In genomic region chr19:18090545-18091216, GRCh38 we compare ENCODE assay signal across 10 cellular contexts. TPM values are rescaled to one million over a fixed set of nuclear protein-coding genes. Genes with fewer than 3 reads are reported as not detected.
DNase-seq lines count a peak whose midpoint lies in the region; ATAC-seq and TF ChIP-seq lines count a peak whose summit lies in the region.
"Had no signal": no experiment of that assay in that cellular context is flagged by ENCODE, and none has a peak within 500 bp of the region (broad histone marks: within the 10 kb centered on the region; RNA-seq: fewer than 3 reads in every experiment).

No MANE protein-coding gene starts in this region.

- peak overlapping the region; percentile 57 for H3K4me3 Mint-ChIP-seq in activated CD4-positive, alpha-beta T cell treated with anti-CD3 and anti-CD28 coated beads for 36 hours
- peak overlapping the region; percentile 36 for H3K4me3 Mint-ChIP-seq in activated naive CD8-positive, alpha-beta T cell treated with anti-CD3 and anti-CD28 coated beads for 36 hours
- H3K4me3 Mint-ChIP-seq in stimulated activated naive CD8-positive, alpha-beta T cell treated with anti-CD3 and anti-CD28 coated beads, Interleukin-15, amount 100 ng/mL, for 72 hours: peak overlapping the region; percentile 68 to 78

- no peak overlapping the region for H3K4me3 ChIP-seq in foreskin fibroblast (ENCODE audit: low read depth in 1 of 2, low read length in 2 of 2)
- H3K4me3 ChIP-seq: body of pancreas had no signal

- CTCF ChIA-PET in activated CD4-positive, alpha-beta T cell treated with anti-CD3 and anti-CD28 coated beads for 36 hours (lab: Charles Lee): interaction anchor here (0.6 to 2.1 kb wide), 6 partner anchors 18 to 231 kb away, joined by 3 to 6 read pairs (median 4); partner anchors contain the start of genes ARRDC2 and MPV17L2

- H3K27me3 Mint-ChIP-seq in activated CD4-positive, alpha-beta T cell treated with anti-CD3 and anti-CD28 coated beads for 36 hours: no peaks in the 10 kb centered on the region
- H3K27me3 Mint-ChIP-seq in activated naive CD8-positive, alpha-beta T cell treated with anti-CD3 and anti-CD28 coated beads for 36 hours: no peaks in the 10 kb centered on the region
- no peaks in the 10 kb centered on the region for H3K27me3 Mint-ChIP-seq in stimulated activated naive CD8-positive, alpha-beta T cell treated with anti-CD3 and anti-CD28 coated beads, Interleukin-15, amount 100 ng/mL, for 72 hours

- TF ChIP-seq CTCF in foreskin fibroblast (IDR thresholded peaks at IDR 0.05; ENCODE audit: low read depth, low read length): no peak

- POLR2A ChIA-PET in activated CD4-positive, alpha-beta T cell treated with anti-CD3 and anti-CD28 coated beads for 36 hours (lab: Charles Lee): interaction anchor here (1.3 kb wide), 1 partner anchor 18 kb away, joined by 4 read pairs; no protein-coding TSS in a partner anchor

- peak; percentile 32 for DNase-seq in activated CD4-positive, alpha-beta T cell treated with anti-CD3 and anti-CD28 coated beads for 36 hours
- no peak for DNase-seq in activated CD4-positive, alpha-beta T cell treated with anti-CD3 and anti-CD28 coated beads, Interleukin-2, amount 50 U/mL, for 1 hour
- DNase-seq in activated naive CD8-positive, alpha-beta T cell treated with anti-CD3 and anti-CD28 coated beads for 36 hours: no peak
- DNase-seq in foreskin fibroblast: peak; percentile 31 to 59
- DNase-seq in stimulated activated naive CD8-positive, alpha-beta T cell treated with anti-CD3 and anti-CD28 coated beads, Interleukin-15, amount 100 ng/mL, for 72 hours: no peak
- DNase-seq in posterior cingulate gyrus: no peak
- no peak for DNase-seq in OCI-M1 (lab: John Stamatoyannopoulos, UW)
- no peak for DNase-seq in activated CD4-positive, CD25-positive, alpha-beta regulatory T cell (lab: John Stamatoyannopoulos, UW)
- DNase-seq: NCI-H2081 had no signal

- no peaks in the 10 kb centered on the region for H3K36me3 Mint-ChIP-seq in activated CD4-positive, alpha-beta T cell treated with anti-CD3 and anti-CD28 coated beads for 36 hours (ENCODE audit: low read depth)
- H3K36me3 Mint-ChIP-seq in activated naive CD8-positive, alpha-beta T cell treated with anti-CD3 and anti-CD28 coated beads for 36 hours: no peaks in the 10 kb centered on the region

- H3K4me1 Mint-ChIP-seq in activated CD4-positive, alpha-beta T cell treated with anti-CD3 and anti-CD28 coated beads for 36 hours: peaks cover 65% of the 10 kb centered on the region
- peaks cover 55% of the 10 kb centered on the region for H3K4me1 Mint-ChIP-seq in activated naive CD8-positive, alpha-beta T cell treated with anti-CD3 and anti-CD28 coated beads for 36 hours
- H3K4me1 Mint-ChIP-seq in stimulated activated naive CD8-positive, alpha-beta T cell treated with anti-CD3 and anti-CD28 coated beads, Interleukin-15, amount 100 ng/mL, for 72 hours: peaks cover 76% of the 10 kb centered on the region

- intact Hi-C loops in activated CD4-positive, alpha-beta T cell treated with anti-CD3 and anti-CD28 coated beads for 36 hours (cut with DNase I, micrococcal nuclease): loop anchor here in 1 of 2 experiments (2.0 to 5.0 kb wide), 2 partner anchors 142 to 202 kb away; no protein-coding TSS in a partner anchor
- intact Hi-C loops in posterior cingulate gyrus (cut with DNase I): no loop called here

- H3K9me3 Mint-ChIP-seq in activated CD4-positive, alpha-beta T cell treated with anti-CD3 and anti-CD28 coated beads for 36 hours (ENCODE audit: low read depth): no peaks in the 10 kb centered on the region
- no peaks in the 10 kb centered on the region for H3K9me3 Mint-ChIP-seq in activated naive CD8-positive, alpha-beta T cell treated with anti-CD3 and anti-CD28 coated beads for 36 hours
- H3K9me3 Mint-ChIP-seq in stimulated activated naive CD8-positive, alpha-beta T cell treated with anti-CD3 and anti-CD28 coated beads, Interleukin-15, amount 100 ng/mL, for 72 hours: no peaks in the 10 kb centered on the region

- H3K27ac Mint-ChIP-seq in activated CD4-positive, alpha-beta T cell treated with anti-CD3 and anti-CD28 coated beads for 36 hours: peak overlapping the region; percentile 99
- peak overlapping the region; percentile 96 for H3K27ac Mint-ChIP-seq in activated naive CD8-positive, alpha-beta T cell treated with anti-CD3 and anti-CD28 coated beads for 36 hours
- peak overlapping the region; percentile 96 to 97 for H3K27ac Mint-ChIP-seq in stimulated activated naive CD8-positive, alpha-beta T cell treated with anti-CD3 and anti-CD28 coated beads, Interleukin-15, amount 100 ng/mL, for 72 hours

- ATAC-seq in activated CD4-positive, alpha-beta T cell treated with anti-CD3 and anti-CD28 coated beads for 36 hours: no peak
- no peak for ATAC-seq in stimulated activated naive CD8-positive, alpha-beta T cell treated with anti-CD3 and anti-CD28 coated beads, Interleukin-15, amount 100 ng/mL, for 72 hours
- ATAC-seq: body of pancreas had no signal

RNA-seq across cellular contexts. Expression of gene IL12RB1, which starts 3.9 kb away (rescaled TPM):
- 10 to 100 TPM; 17.2 to 20.0 TPM for total RNA-seq in activated CD4-positive, alpha-beta T cell treated with anti-CD3 and anti-CD28 coated beads for 36 hours
- total RNA-seq in activated naive CD8-positive, alpha-beta T cell treated with anti-CD3 and anti-CD28 coated beads for 36 hours: 10 to 100 TPM; 26.5 to 26.9 TPM

RNA-seq across cellular contexts. Expression of gene MAST3, which starts 6.9 kb away (rescaled TPM):
- total RNA-seq in activated CD4-positive, alpha-beta T cell treated with anti-CD3 and anti-CD28 coated beads for 36 hours: 10 to 100 TPM; 17.4 to 20.1 TPM
- total RNA-seq in activated naive CD8-positive, alpha-beta T cell treated with anti-CD3 and anti-CD28 coated beads for 36 hours: 10 to 100 TPM; 11.8 to 14.4 TPM

Comparison
In these comparisons a context has a peak if more than half of its experiments do, and no peak if none do; other contexts are left out.
1. DNase-seq: peak in activated CD4-positive, alpha-beta T cell treated with anti-CD3 and anti-CD28 coated beads for 36 hours (single experiment) and foreskin fibroblast (2 of 2); none in activated CD4-positive, alpha-beta T cell treated with anti-CD3 and anti-CD28 coated beads, Interleukin-2, amount 50 U/mL, for 1 hour (single experiment), activated naive CD8-positive, alpha-beta T cell treated with anti-CD3 and anti-CD28 coated beads for 36 hours (single experiment), stimulated activated naive CD8-positive, alpha-beta T cell treated with anti-CD3 and anti-CD28 coated beads, Interleukin-15, amount 100 ng/mL, for 72 hours (0 of 2), posterior cingulate gyrus (0 of 10), OCI-M1 (single experiment) and activated CD4-positive, CD25-positive, alpha-beta regulatory T cell (0 of 4).
2. Peak in every context shown above with its lines, with median percentiles within 50 percentile points of each other: H3K27ac Mint-ChIP-seq and H3K4me3 Mint-ChIP-seq.